1 cellular context compared by ENCODE assay signal in genomic region chr20:50526403-50526989, GRCh38.
TF ChIP-seq lines count a peak whose summit lies in the region.

No MANE protein-coding gene starts in this region.

TF ChIP-seq in IMR-90, 13 proteins besides CTCF, POLR2A, EP300 and RAD21 (continued from another document):
- no peak for TF ChIP-seq NFE2L2 (IDR thresholded peaks at IDR 0.05; ENCODE audit: low read depth, low read length)
- no peak for TF ChIP-seq USF2 (IDR thresholded peaks at IDR 0.05; ENCODE audit: low read depth, low read length)
- TF ChIP-seq SMC3 (IDR thresholded peaks at IDR 0.05; ENCODE audit: low read depth, low read length), result no peak
- TF ChIP-seq, protein P1, sequence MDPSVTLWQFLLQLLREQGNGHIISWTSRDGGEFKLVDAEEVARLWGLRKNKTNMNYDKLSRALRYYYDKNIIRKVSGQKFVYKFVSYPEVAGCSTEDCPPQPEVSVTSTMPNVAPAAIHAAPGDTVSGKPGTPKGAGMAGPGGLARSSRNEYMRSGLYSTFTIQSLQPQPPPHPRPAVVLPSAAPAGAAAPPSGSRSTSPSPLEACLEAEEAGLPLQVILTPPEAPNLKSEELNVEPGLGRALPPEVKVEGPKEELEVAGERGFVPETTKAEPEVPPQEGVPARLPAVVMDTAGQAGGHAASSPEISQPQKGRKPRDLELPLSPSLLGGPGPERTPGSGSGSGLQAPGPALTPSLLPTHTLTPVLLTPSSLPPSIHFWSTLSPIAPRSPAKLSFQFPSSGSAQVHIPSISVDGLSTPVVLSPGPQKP (IDR thresholded peaks at IDR 0.05; ENCODE audit: borderline replicate concordance, low read depth, low read length), result no peak
- TF ChIP-seq MAZ (IDR thresholded peaks at IDR 0.05; ENCODE audit: borderline replicate concordance, low read depth, low read length), result no peak
- no peak for TF ChIP-seq BHLHE40 (IDR thresholded peaks at IDR 0.05; ENCODE audit: low read depth, low read length)
- no peak for TF ChIP-seq MXI1 (IDR thresholded peaks at IDR 0.05; ENCODE audit: borderline replicate concordance, low read depth, low read length)
- TF ChIP-seq RFX5 (IDR thresholded peaks at IDR 0.05; ENCODE audit: low read depth, low read length), result no peak
- no peak for TF ChIP-seq CEBPB (IDR thresholded peaks at IDR 0.05; ENCODE audit: low read depth, low read length)
- no peak for TF ChIP-seq RCOR1 (IDR thresholded peaks at IDR 0.05; ENCODE audit: insufficient replicate concordance, low read length)
- no peak for TF ChIP-seq MAFK (IDR thresholded peaks at IDR 0.05; ENCODE audit: low read depth, low read length)
- TF ChIP-seq FOS (IDR thresholded peaks at IDR 0.05; ENCODE audit: low read depth, low read length), result no peak
